In genomic region chr19:40398417-40399056, GRCh38 we compare ENCODE assay signal across 1 cellular context.
TF ChIP-seq lines count a peak whose summit lies in the region.

No MANE protein-coding gene starts in this region.

TF ChIP-seq in HCT116, 20 proteins besides CTCF, POLR2A, EP300 and RAD21 (continued from another document):
- TF ChIP-seq SP1 (IDR thresholded peaks at IDR 0.05; ENCODE audit: low read depth) (no peak), ZFX (IDR thresholded peaks at IDR 0.05) (no peak), ZNF274 (IDR thresholded peaks at IDR 0.05; ENCODE audit: low read depth, low read length) (no peak), EZH2 (IDR thresholded peaks at IDR 0.05) (no peak), CBX3 (IDR thresholded peaks at IDR 0.05; ENCODE audit: low read depth) (no peak), YY1 (IDR thresholded peaks at IDR 0.05; ENCODE audit: extremely low read depth, insufficient replicate concordance, low read depth, low read length) (no peak), JUND (IDR thresholded peaks at IDR 0.05) (no peak)
